Comparison of ENCODE assay signal across 14 cellular contexts in genomic region chr12:57943438-57944080, GRCh38. TPM values are rescaled to one million over a fixed set of nuclear protein-coding genes. Genes with fewer than 3 reads are reported as not detected.
DNase-seq lines count a peak whose midpoint lies in the region; ATAC-seq and TF ChIP-seq lines count a peak whose summit lies in the region.
"Had no signal": no experiment of that assay in that cellular context is flagged by ENCODE, and none has a peak within 500 bp of the region (broad histone marks: within the 10 kb centered on the region; RNA-seq: fewer than 3 reads in every experiment).

No MANE protein-coding gene starts in this region.

- no peaks in the 10 kb centered on the region for H3K27me3 Mint-ChIP-seq in CD4-positive, CD25-positive, alpha-beta regulatory T cell
- no peaks in the 10 kb centered on the region for H3K27me3 Mint-ChIP-seq in CD8-positive, alpha-beta memory T cell
- H3K27me3 Mint-ChIP-seq in endodermal cell (ENCODE audit: insufficient read depth), result peaks cover 12% of the 10 kb centered on the region

- H3K9me3 Mint-ChIP-seq in CD4-positive, CD25-positive, alpha-beta regulatory T cell, result no peaks in the 10 kb centered on the region
- no peaks in the 10 kb centered on the region for H3K9me3 Mint-ChIP-seq in CD8-positive, alpha-beta memory T cell
- H3K9me3 Mint-ChIP-seq in endodermal cell, result no peaks in the 10 kb centered on the region

- H3K4me2 ChIP-seq in OCI-LY1 (ENCODE audit: low read length), result peak overlapping the region; percentile 11; the same call in 1 of the 2 replicates

- H3K79me2 ChIP-seq in OCI-LY1 (ENCODE audit: insufficient read depth, low read length), result no peaks in the 10 kb centered on the region

- intact Hi-C loops in uterus (cut with DNase I; ENCODE audit: low total_unique reads), result no loop called here

- H4K20me1 ChIP-seq in OCI-LY1 (ENCODE audit: insufficient read depth, low read length), result no peaks in the 10 kb centered on the region

- H3K9ac ChIP-seq in OCI-LY1 (ENCODE audit: low read length) (no peak overlapping the region), endodermal cell (ENCODE audit: extremely low read depth, low read length, poor library complexity, severe bottlenecking) (no peak overlapping the region)

- POLR2A ChIA-PET in CD8-positive, alpha-beta memory T cell (lab: Charles Lee), result no interaction called here

- no peaks in the 10 kb centered on the region for H3K27me3 ChIP-seq in CD4-positive, CD25-positive, alpha-beta regulatory T cell (ENCODE audit: control insufficient read depth, insufficient read depth, low read length)
- no peaks in the 10 kb centered on the region for H3K27me3 ChIP-seq in CD8-positive, alpha-beta memory T cell (ENCODE audit: insufficient read depth, low read length, poor library complexity, severe bottlenecking)
- H3K27me3 ChIP-seq in OCI-LY1 (ENCODE audit: insufficient read depth, low read length), result no peaks in the 10 kb centered on the region
- H3K27me3 ChIP-seq in endodermal cell (ENCODE audit: control insufficient read depth, insufficient read depth, low read length, poor library complexity, severe bottlenecking), result peaks cover 7% of the 10 kb centered on the region
- H3K27me3 ChIP-seq in uterus, result no peaks in the 10 kb centered on the region
- no peaks in the 10 kb centered on the region for H3K27me3 ChIP-seq in right atrium auricular region

- no peak overlapping the region for H3K27ac ChIP-seq in CD4-positive, CD25-positive, alpha-beta regulatory T cell (ENCODE audit: insufficient read depth, low read length, poor library complexity, severe bottlenecking)
- H3K27ac ChIP-seq in CD8-positive, alpha-beta memory T cell (ENCODE audit: low read depth, low read length), result no peak overlapping the region
- H3K27ac ChIP-seq in OCI-LY1 (ENCODE audit: low read depth, low read length, poor library complexity, severe bottlenecking) (no peak overlapping the region), endodermal cell (ENCODE audit: low read depth, low read length) (no peak overlapping the region), uterus (no peak overlapping the region), right atrium auricular region (no peak overlapping the region)
- H3K27ac ChIP-seq: HL-60 had no signal

- peaks cover 21 to 50% (median 34%) of the 10 kb centered on the region in 4 donors for H3K4me1 Mint-ChIP-seq in CD4-positive, CD25-positive, alpha-beta regulatory T cell
- H3K4me1 Mint-ChIP-seq in CD8-positive, alpha-beta memory T cell, result peaks cover 28 to 44% (median 40%) of the 10 kb centered on the region in 3 donors
- H3K4me1 Mint-ChIP-seq in endodermal cell, result peaks cover 7% of the 10 kb centered on the region

- TF ChIP-seq POLR2A in uterus (IDR thresholded peaks at IDR 0.05), result no peak

- WGBS in endodermal cell (ENCODE audit: insufficient coverage in 1 of 2, insufficient read length in 1 of 2), 2 experiments, result 93 to 100% methylated on average over 1 to 2 of the region's 2 CpGs

- H3K9me3 ChIP-seq in CD4-positive, CD25-positive, alpha-beta regulatory T cell (ENCODE audit: control insufficient read depth in 2 of 2, low read length in 2 of 2), result no peaks in the 10 kb centered on the region
- no peaks in the 10 kb centered on the region for H3K9me3 ChIP-seq in CD8-positive, alpha-beta memory T cell (ENCODE audit: low read length)
- H3K9me3 ChIP-seq in OCI-LY1 (ENCODE audit: low read length), result no peaks in the 10 kb centered on the region
- H3K9me3 ChIP-seq in endodermal cell (ENCODE audit: control insufficient read depth, low read length), result no peaks in the 10 kb centered on the region
- no peaks in the 10 kb centered on the region for H3K9me3 ChIP-seq in uterus
- H3K9me3 ChIP-seq in right atrium auricular region, result no peaks in the 10 kb centered on the region

- H3K36me3 Mint-ChIP-seq in CD4-positive, CD25-positive, alpha-beta regulatory T cell, result peaks cover 8% of the 10 kb centered on the region
- peaks cover 0 to 11% (median 4%) of the 10 kb centered on the region in 3 donors for H3K36me3 Mint-ChIP-seq in CD8-positive, alpha-beta memory T cell
- peaks cover 3% of the 10 kb centered on the region for H3K36me3 Mint-ChIP-seq in endodermal cell (ENCODE audit: low read depth)

- no peak for TF ChIP-seq CTCF in OCI-LY1 (IDR thresholded peaks at IDR 0.05; ENCODE audit: low read length)
- no peak for TF ChIP-seq CTCF in endodermal cell (conservative IDR thresholded peaks at IDR 0.05)
- no peak for TF ChIP-seq CTCF in uterus (IDR thresholded peaks at IDR 0.05)
- TF ChIP-seq CTCF in right atrium auricular region (IDR thresholded peaks at IDR 0.05), result no peak

- H3K36me3 ChIP-seq in CD4-positive, CD25-positive, alpha-beta regulatory T cell (ENCODE audit: control insufficient read depth, insufficient read depth, low read length), result peaks cover 2% of the 10 kb centered on the region
- peaks cover 7% of the 10 kb centered on the region for H3K36me3 ChIP-seq in CD8-positive, alpha-beta memory T cell (ENCODE audit: insufficient read depth, low read length)
- H3K36me3 ChIP-seq in OCI-LY1 (ENCODE audit: insufficient read depth, low read length), result peaks cover 2% of the 10 kb centered on the region
- peaks cover 14% of the 10 kb centered on the region for H3K36me3 ChIP-seq in endodermal cell (ENCODE audit: control insufficient read depth, insufficient read depth, low read length)
- H3K36me3 ChIP-seq in uterus, result no peaks in the 10 kb centered on the region
- no peaks in the 10 kb centered on the region for H3K36me3 ChIP-seq in right atrium auricular region

- no peak overlapping the region for H2AFZ ChIP-seq in OCI-LY1 (ENCODE audit: low read length)

- H3K4me3 ChIP-seq in CD4-positive, CD25-positive, alpha-beta regulatory T cell (ENCODE audit: low read depth, low read length), result no peak overlapping the region
- no peak overlapping the region for H3K4me3 ChIP-seq in CD8-positive, alpha-beta memory T cell (ENCODE audit: low read length)
- H3K4me3 ChIP-seq in OCI-LY1 (ENCODE audit: low read depth, low read length, poor library complexity, severe bottlenecking) (no peak overlapping the region), endodermal cell (ENCODE audit: low read length) (peak overlapping the region; percentile 97), uterus (no peak overlapping the region), right atrium auricular region (no peak overlapping the region)

- no peak for DNase-seq in CD4-positive, CD25-positive, alpha-beta regulatory T cell
- no peak for DNase-seq in CD8-positive, alpha-beta memory T cell
- DNase-seq in endodermal cell (no peak), uterus (no peak), right atrium auricular region (ENCODE audit: low spot score) (no peak)
- DNase-seq: H7, NCI-H1048, NCI-H1436 treated with DMSO at 0.1 percent for 48 hours, NCI-H2029 treated with DMSO at 0.1 percent for 48 hours, NCI-H748 treated with DMSO at 0.1 percent for 48 hours had no signal

- H3K4me1 ChIP-seq in CD4-positive, CD25-positive, alpha-beta regulatory T cell (ENCODE audit: control insufficient read depth, insufficient read depth, low read length, poor library complexity, severe bottlenecking), result peaks cover 25% of the 10 kb centered on the region
- peaks cover 20% of the 10 kb centered on the region for H3K4me1 ChIP-seq in CD8-positive, alpha-beta memory T cell (ENCODE audit: insufficient read depth, low read length)
- H3K4me1 ChIP-seq in OCI-LY1 (ENCODE audit: insufficient read depth, low read length, severe bottlenecking) (peaks cover 34% of the 10 kb centered on the region), endodermal cell (ENCODE audit: control insufficient read depth, insufficient read depth, low read length) (no peaks in the 10 kb centered on the region), uterus (no peaks in the 10 kb centered on the region), right atrium auricular region (peaks cover 0 to 20% of the 10 kb centered on the region in 2 donors)

- H3K4me3 Mint-ChIP-seq in CD4-positive, CD25-positive, alpha-beta regulatory T cell, result peak overlapping the region in 2 of 4 donors; percentile 5 to 96
- H3K4me3 Mint-ChIP-seq in CD8-positive, alpha-beta memory T cell, result peak overlapping the region in 1 of 7 donors; percentile 67
- H3K4me3 Mint-ChIP-seq in endodermal cell, result no peak overlapping the region

- no peak for ATAC-seq in CD4-positive, CD25-positive, alpha-beta regulatory T cell (ENCODE audit: low read depth in 2 of 2)
- ATAC-seq in HG03159 (IDR thresholded peaks at IDR 0.05; ENCODE audit: unreplicated experiment), result no peak
- ATAC-seq: Panc1 had no signal

- H3K9me2 ChIP-seq in OCI-LY1 (ENCODE audit: low read depth, low read length), result no peaks in the 10 kb centered on the region

- CTCF ChIA-PET in CD8-positive, alpha-beta memory T cell (lab: Charles Lee), result no interaction called here

- H3F3A ChIP-seq in OCI-LY1 (ENCODE audit: insufficient read depth, low read length), result no peaks in the 10 kb centered on the region

- peak overlapping the region in 2 of 3 donors; percentile 0 to 99 for H3K27ac Mint-ChIP-seq in CD4-positive, CD25-positive, alpha-beta regulatory T cell
- peak overlapping the region in 6 of 8 donors; percentile 68 to 99 (median 91) for H3K27ac Mint-ChIP-seq in CD8-positive, alpha-beta memory T cell
- H3K27ac Mint-ChIP-seq in endodermal cell, result no peak overlapping the region

RNA-seq across cellular contexts. Expression of gene ATP23, which starts 2.2 kb away (rescaled TPM):
- 4.8 TPM for total RNA-seq in CD4-positive, CD25-positive, alpha-beta regulatory T cell
- 10 to 100 TPM; 16.2 to 40.7 (median 26.1) TPM for polyA plus RNA-seq in CD4-positive, CD25-positive, alpha-beta regulatory T cell
- total RNA-seq in CD8-positive, alpha-beta memory T cell, result 10 to 100 TPM; 10.1 to 11.8 TPM
- 22.0 TPM for polyA plus RNA-seq in CD8-positive, alpha-beta memory T cell
- 10 to 100 TPM; 10.4 to 11.3 TPM for total RNA-seq in endodermal cell
- 12.5 TPM for polyA plus RNA-seq in endodermal cell (2013, experiment 1 of 2)
- 12.5 TPM for polyA plus RNA-seq in endodermal cell (2013, experiment 2 of 2)
- total RNA-seq in uterus, result 10 to 100 TPM in 1 of 4 donors, 1 to 10 TPM in 3; 4.9 to 59.1 (median 8.6) TPM
- total RNA-seq in right atrium auricular region, result 1 to 10 TPM; 2.6 to 6.0 TPM
